ENCODE assay signal across 1 cellular context in the genomic region with DNA sequence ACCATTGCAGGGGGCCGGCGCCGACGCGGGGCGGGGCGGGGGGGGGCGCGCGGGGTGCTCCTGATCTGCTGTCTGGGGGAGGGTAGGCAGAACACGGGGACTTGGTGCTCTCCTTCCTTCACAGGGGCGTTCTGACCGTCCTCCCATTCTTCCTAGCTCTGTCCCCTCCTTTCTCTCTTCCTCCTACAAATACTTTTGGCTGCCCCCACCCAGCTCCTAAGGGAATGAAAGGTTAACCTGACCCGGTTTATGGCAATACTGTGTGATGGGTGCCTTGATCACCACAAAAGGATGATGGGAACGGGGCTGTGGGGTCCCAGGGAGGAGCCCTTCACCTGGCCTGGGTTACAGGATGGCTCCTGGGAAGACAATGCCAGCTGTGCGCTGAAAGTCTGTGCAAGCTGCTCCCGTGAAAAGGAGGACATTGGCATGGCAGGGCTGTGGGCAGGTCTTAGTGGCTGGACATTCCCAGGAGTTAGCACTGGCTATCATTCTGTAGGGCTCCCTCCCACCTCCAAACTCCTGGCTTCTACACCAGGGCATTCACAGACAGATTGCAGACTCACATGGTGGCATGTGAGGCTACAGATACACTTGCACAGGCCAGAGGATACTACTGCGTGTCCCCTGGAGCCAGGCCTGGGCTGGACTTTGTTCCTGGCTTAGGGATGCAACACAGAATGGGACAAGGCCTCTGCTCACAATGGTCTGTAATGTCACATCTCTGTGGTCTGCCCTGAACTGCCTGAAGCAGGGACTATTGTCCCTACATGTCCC.
TF ChIP-seq lines count a peak whose summit lies in the region.

No MANE protein-coding gene starts in this region.

TF ChIP-seq in HEK293, 187 proteins besides CTCF, POLR2A, EP300 and RAD21 (continued from another document):
- TF ChIP-seq PATZ1 (tag by site-specific recombination; IDR thresholded peaks at IDR 0.05) (no peak), ZNF366 (tag by site-specific recombination; conservative IDR thresholded peaks at IDR 0.05) (no peak), ZBTB7A (tag by site-specific recombination; IDR thresholded peaks at IDR 0.05; ENCODE audit: low read depth) (no peak), SETDB1 (IDR thresholded peaks at IDR 0.05; ENCODE audit: insufficient read length, low read length) (no peak), ZNF610 (tag by site-specific recombination; IDR thresholded peaks at IDR 0.05; ENCODE audit: borderline replicate concordance) (no peak), ZFP69B (tag by site-specific recombination; IDR thresholded peaks at IDR 0.05) (no peak), ZNF776 (tag by site-specific recombination; IDR thresholded peaks at IDR 0.05; ENCODE audit: borderline replicate concordance) (no peak), ZNF626 (tag by site-specific recombination; IDR thresholded peaks at IDR 0.05) (no peak), ZNF785 (tag by site-specific recombination; IDR thresholded peaks at IDR 0.05) (no peak), ZNF76 (tag by site-specific recombination; IDR thresholded peaks at IDR 0.05; ENCODE audit: borderline replicate concordance, low read depth) (no peak), ZBTB48 (tag by site-specific recombination; IDR thresholded peaks at IDR 0.05) (no peak)
- TF ChIP-seq, protein P1, sequence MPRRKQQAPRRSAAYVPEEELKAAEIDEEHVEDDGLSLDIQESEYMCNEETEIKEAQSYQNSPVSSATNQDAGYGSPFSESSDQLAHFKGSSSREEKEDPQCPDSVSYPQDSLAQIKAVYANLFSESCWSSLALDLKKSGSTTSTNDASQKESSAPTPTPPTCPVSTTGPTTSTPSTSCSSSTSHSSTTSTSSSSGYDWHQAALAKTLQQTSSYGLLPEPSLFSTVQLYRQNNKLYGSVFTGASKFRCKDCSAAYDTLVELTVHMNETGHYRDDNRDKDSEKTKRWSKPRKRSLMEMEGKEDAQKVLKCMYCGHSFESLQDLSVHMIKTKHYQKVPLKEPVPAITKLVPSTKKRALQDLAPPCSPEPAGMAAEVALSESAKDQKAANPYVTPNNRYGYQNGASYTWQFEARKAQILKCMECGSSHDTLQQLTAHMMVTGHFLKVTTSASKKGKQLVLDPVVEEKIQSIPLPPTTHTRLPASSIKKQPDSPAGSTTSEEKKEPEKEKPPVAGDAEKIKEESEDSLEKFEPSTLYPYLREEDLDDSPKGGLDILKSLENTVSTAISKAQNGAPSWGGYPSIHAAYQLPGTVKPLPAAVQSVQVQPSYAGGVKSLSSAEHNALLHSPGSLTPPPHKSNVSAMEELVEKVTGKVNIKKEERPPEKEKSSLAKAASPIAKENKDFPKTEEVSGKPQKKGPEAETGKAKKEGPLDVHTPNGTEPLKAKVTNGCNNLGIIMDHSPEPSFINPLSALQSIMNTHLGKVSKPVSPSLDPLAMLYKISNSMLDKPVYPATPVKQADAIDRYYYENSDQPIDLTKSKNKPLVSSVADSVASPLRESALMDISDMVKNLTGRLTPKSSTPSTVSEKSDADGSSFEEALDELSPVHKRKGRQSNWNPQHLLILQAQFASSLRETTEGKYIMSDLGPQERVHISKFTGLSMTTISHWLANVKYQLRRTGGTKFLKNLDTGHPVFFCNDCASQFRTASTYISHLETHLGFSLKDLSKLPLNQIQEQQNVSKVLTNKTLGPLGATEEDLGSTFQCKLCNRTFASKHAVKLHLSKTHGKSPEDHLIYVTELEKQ (tag by site-specific recombination; IDR thresholded peaks at IDR 0.05; ENCODE audit: borderline replicate concordance): no peak
- TF ChIP-seq, protein P2, sequence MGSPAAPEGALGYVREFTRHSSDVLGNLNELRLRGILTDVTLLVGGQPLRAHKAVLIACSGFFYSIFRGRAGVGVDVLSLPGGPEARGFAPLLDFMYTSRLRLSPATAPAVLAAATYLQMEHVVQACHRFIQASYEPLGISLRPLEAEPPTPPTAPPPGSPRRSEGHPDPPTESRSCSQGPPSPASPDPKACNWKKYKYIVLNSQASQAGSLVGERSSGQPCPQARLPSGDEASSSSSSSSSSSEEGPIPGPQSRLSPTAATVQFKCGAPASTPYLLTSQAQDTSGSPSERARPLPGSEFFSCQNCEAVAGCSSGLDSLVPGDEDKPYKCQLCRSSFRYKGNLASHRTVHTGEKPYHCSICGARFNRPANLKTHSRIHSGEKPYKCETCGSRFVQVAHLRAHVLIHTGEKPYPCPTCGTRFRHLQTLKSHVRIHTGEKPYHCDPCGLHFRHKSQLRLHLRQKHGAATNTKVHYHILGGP (tag by site-specific recombination; IDR thresholded peaks at IDR 0.05): no peak
